39 cellular contexts compared by ENCODE assay signal in genomic region chr19:14682084-14682483, GRCh38. TPM values are rescaled to one million over a fixed set of nuclear protein-coding genes. Genes with fewer than 3 reads are reported as not detected.
"Had no signal": no experiment of that assay in that cellular context is flagged by ENCODE, and none has a peak within 500 bp of the region (broad histone marks: within the 10 kb centered on the region; RNA-seq: fewer than 3 reads in every experiment).

No MANE protein-coding gene starts in this region.

- DNase-seq: Kasumi-1, MG63, MM.1S, MV-4-11, NCI-H1048, NCI-H1092, NCI-H1092 treated with DMSO at 0.1 percent for 48 hours, NCI-H1105, NCI-H1105 treated with DMSO at 0.1 percent for 48 hours, NCI-H1417, NCI-H1417 treated with DMSO at 0.1 percent for 48 hours, NCI-H1436, NCI-H1436 treated with DMSO at 0.1 percent for 48 hours, NCI-H146, NCI-H1694, NCI-H1694 treated with DMSO at 0.1 percent for 48 hours, NCI-H187, NCI-H187 treated with DMSO at 0.1 percent for 48 hours, NCI-H1930, NCI-H2029, NCI-H2029 treated with DMSO at 0.1 percent for 48 hours, NCI-H2081, NCI-H2081 treated with DMSO at 0.1 percent for 48 hours, NCI-H2107, NCI-H2171, NCI-H2171 treated with DMSO at 0.1 percent for 48 hours, NCI-H2227 treated with DMSO at 0.1 percent for 48 hours, NCI-H226, NCI-H345, NCI-H446, NCI-H446 treated with DMSO at 0.1 percent for 48 hours, NCI-H510A treated with DMSO at 0.1 percent for 48 hours, NCI-H524, NCI-H524 treated with DMSO at 0.1 percent for 48 hours, NCI-H526 had no signal

- H3K9me3 ChIP-seq: MG63 had no signal

- H3K36me3 ChIP-seq: MG63 had no signal

- H3K4me3 ChIP-seq: MG63 had no signal

RNA-seq across cellular contexts. Expression of gene ADGRE3, which starts 7.4 kb away (rescaled TPM):
- total RNA-seq: LHCN-M2, M059J, MCF 10A, NCI-H460 had no signal
